Comparison of ENCODE assay signal across 29 cellular contexts in genomic region chr12:94803939-94804338, GRCh38.
"Had no signal": no experiment of that assay in that cellular context is flagged by ENCODE, and none has a peak within 500 bp of the region (broad histone marks: within the 10 kb centered on the region; RNA-seq: fewer than 3 reads in every experiment).

No MANE protein-coding gene starts in this region.

- H3K36me3 Mint-ChIP-seq: activated CD4-positive, alpha-beta memory T cell treated with anti-CD3 and anti-CD28 coated beads for 36 hours; activated naive CD4-positive, alpha-beta T cell treated with anti-CD3 and anti-CD28 coated beads, Interleukin-2, amount 10 ng/mL, durations not matched to agents 7 days and 5 days; activated naive CD4-positive, alpha-beta T cell treated with anti-CD3 and anti-CD28 coated beads, Interleukin-2, amount 50 U/mL, for 72 hours; activated naive CD8-positive, alpha-beta T cell treated with anti-CD3 and anti-CD28 coated beads, Interleukin-2, amount 10 ng/mL, durations not matched to agents 7 days and 5 days; brain had no signal

- H3K27ac ChIP-seq: ascending aorta, breast epithelium, cardiac muscle cell, colonic mucosa, epithelial cell of prostate, esophagus squamous epithelium, gastroesophageal sphincter had no signal

- H3K4me1 Mint-ChIP-seq: activated CD4-positive, alpha-beta T cell treated with anti-CD3 and anti-CD28 coated beads for 36 hours; activated CD4-positive, alpha-beta T cell treated with anti-CD3 and anti-CD28 coated beads, Interleukin-2, amount 10 ng/mL, durations not matched to agents 24 days and 14 days; activated naive CD4-positive, alpha-beta T cell treated with anti-CD3 and anti-CD28 coated beads, Interleukin-2, amount 10 ng/mL, durations not matched to agents 7 days and 5 days had no signal

- FAIRE-seq: endometrium, endothelial cell of umbilical vein had no signal

- DNase-seq: activated CD4-positive, alpha-beta memory T cell treated with anti-CD3 and anti-CD28 coated beads for 36 hours; activated CD4-positive, alpha-beta T cell treated with anti-CD3 and anti-CD28 coated beads for 36 hours; activated CD4-positive, alpha-beta T cell treated with anti-CD3 and anti-CD28 coated beads, Interleukin-2, amount 10 ng/mL, durations not matched to agents 24 days and 14 days; activated CD4-positive, CD25-positive, alpha-beta regulatory T cell; activated CD4-positive, CD25-positive, alpha-beta regulatory T cell treated with anti-CD3 and anti-CD28 coated beads, Interleukin-2, amount 50 U/mL, for 72 hours; activated CD8-positive, alpha-beta memory T cell treated with anti-CD3 and anti-CD28 coated beads, Interleukin-2, amount 50 U/mL, for 48 hours; activated gamma-delta T cell; activated naive CD4-positive, alpha-beta T cell; activated naive CD4-positive, alpha-beta T cell treated with anti-CD3 and anti-CD28 coated beads, Interleukin-2, amount 10 ng/mL, durations not matched to agents 7 days and 5 days; activated naive CD8-positive, alpha-beta T cell treated with anti-CD3 and anti-CD28 coated beads, Interleukin-2, amount 10 ng/mL, durations not matched to agents 7 days and 5 days; activated T-cell treated with anti-CD3 and anti-CD28 coated beads for 4 hours; activated T-cell treated with anti-CD3 and anti-CD28 coated beads, Interleukin-2, amount 50 U/mL, for 24 hours; activated T-cell treated with anti-CD3 and anti-CD28 coated beads, Interleukin-2, amount 50 U/mL, for 72 hours; central memory CD4-positive, alpha-beta T cell; cerebellar nuclear complex; colonic mucosa; effector CD8-positive, alpha-beta T cell; esophagus squamous epithelium; foreskin melanocyte; T-helper 2 cell had no signal

- H3K27ac Mint-ChIP-seq: activated CD4-positive, alpha-beta memory T cell treated with anti-CD3 and anti-CD28 coated beads for 36 hours; activated CD4-positive, alpha-beta T cell treated with anti-CD3 and anti-CD28 coated beads for 36 hours; activated CD4-positive, alpha-beta T cell treated with anti-CD3 and anti-CD28 coated beads, Interleukin-2, amount 10 ng/mL, durations not matched to agents 24 days and 14 days; activated naive CD4-positive, alpha-beta T cell treated with anti-CD3 and anti-CD28 coated beads, Interleukin-2, amount 10 ng/mL, durations not matched to agents 7 days and 5 days; activated naive CD4-positive, alpha-beta T cell treated with anti-CD3 and anti-CD28 coated beads, Interleukin-2, amount 50 U/mL, for 72 hours; activated naive CD8-positive, alpha-beta T cell treated with anti-CD3 and anti-CD28 coated beads, Interleukin-2, amount 10 ng/mL, durations not matched to agents 7 days and 5 days; activated T-cell treated with anti-CD3 and anti-CD28 coated beads, Interleukin-2, amount 50 U/mL, for 24 hours; activated T-cell treated with anti-CD3 and anti-CD28 coated beads, Interleukin-2, amount 50 U/mL, for 72 hours; brain had no signal

- ATAC-seq: activated CD4-positive, alpha-beta T cell treated with anti-CD3 and anti-CD28 coated beads for 36 hours; activated naive CD4-positive, alpha-beta T cell treated with anti-CD3 and anti-CD28 coated beads, Interleukin-2, amount 50 U/mL, for 72 hours; activated T-cell treated with anti-CD3 and anti-CD28 coated beads, Interleukin-2, amount 50 U/mL, for 72 hours; gastroesophageal sphincter had no signal

- H3K27me3 ChIP-seq: ascending aorta, breast epithelium, colonic mucosa, esophagus squamous epithelium, gastroesophageal sphincter had no signal

- H3K9me3 Mint-ChIP-seq: activated CD4-positive, alpha-beta memory T cell treated with anti-CD3 and anti-CD28 coated beads for 36 hours; activated naive CD4-positive, alpha-beta T cell treated with anti-CD3 and anti-CD28 coated beads, Interleukin-2, amount 10 ng/mL, durations not matched to agents 7 days and 5 days; activated naive CD4-positive, alpha-beta T cell treated with anti-CD3 and anti-CD28 coated beads, Interleukin-2, amount 50 U/mL, for 72 hours; activated naive CD8-positive, alpha-beta T cell treated with anti-CD3 and anti-CD28 coated beads, Interleukin-2, amount 10 ng/mL, durations not matched to agents 7 days and 5 days; activated T-cell treated with anti-CD3 and anti-CD28 coated beads, Interleukin-2, amount 50 U/mL, for 24 hours; activated T-cell treated with anti-CD3 and anti-CD28 coated beads, Interleukin-2, amount 50 U/mL, for 72 hours; brain had no signal

- H3K9me3 ChIP-seq: ascending aorta, breast epithelium, colonic mucosa, esophagus squamous epithelium, gastroesophageal sphincter had no signal

- H3K27me3 Mint-ChIP-seq: activated naive CD4-positive, alpha-beta T cell treated with anti-CD3 and anti-CD28 coated beads, Interleukin-2, amount 10 ng/mL, durations not matched to agents 7 days and 5 days had no signal

- H3K4me3 Mint-ChIP-seq: activated CD4-positive, alpha-beta memory T cell treated with anti-CD3 and anti-CD28 coated beads for 36 hours; activated CD4-positive, alpha-beta T cell treated with anti-CD3 and anti-CD28 coated beads for 36 hours; activated CD4-positive, alpha-beta T cell treated with anti-CD3 and anti-CD28 coated beads, Interleukin-2, amount 10 ng/mL, durations not matched to agents 24 days and 14 days; activated naive CD4-positive, alpha-beta T cell treated with anti-CD3 and anti-CD28 coated beads, Interleukin-2, amount 10 ng/mL, durations not matched to agents 7 days and 5 days; activated naive CD8-positive, alpha-beta T cell treated with anti-CD3 and anti-CD28 coated beads, Interleukin-2, amount 10 ng/mL, durations not matched to agents 7 days and 5 days; activated T-cell treated with anti-CD3 and anti-CD28 coated beads, Interleukin-2, amount 50 U/mL, for 24 hours; activated T-cell treated with anti-CD3 and anti-CD28 coated beads, Interleukin-2, amount 50 U/mL, for 72 hours; brain had no signal

- H3K36me3 ChIP-seq: ascending aorta, breast epithelium, cardiac muscle cell, colonic mucosa, esophagus squamous epithelium, gastroesophageal sphincter had no signal

- H3K4me3 ChIP-seq: ascending aorta, breast epithelium, cardiac muscle cell, colonic mucosa, esophagus squamous epithelium, gastroesophageal sphincter had no signal

- H3K4me1 ChIP-seq: ascending aorta, breast epithelium, colonic mucosa, gastroesophageal sphincter had no signal
